In the genomic region with DNA sequence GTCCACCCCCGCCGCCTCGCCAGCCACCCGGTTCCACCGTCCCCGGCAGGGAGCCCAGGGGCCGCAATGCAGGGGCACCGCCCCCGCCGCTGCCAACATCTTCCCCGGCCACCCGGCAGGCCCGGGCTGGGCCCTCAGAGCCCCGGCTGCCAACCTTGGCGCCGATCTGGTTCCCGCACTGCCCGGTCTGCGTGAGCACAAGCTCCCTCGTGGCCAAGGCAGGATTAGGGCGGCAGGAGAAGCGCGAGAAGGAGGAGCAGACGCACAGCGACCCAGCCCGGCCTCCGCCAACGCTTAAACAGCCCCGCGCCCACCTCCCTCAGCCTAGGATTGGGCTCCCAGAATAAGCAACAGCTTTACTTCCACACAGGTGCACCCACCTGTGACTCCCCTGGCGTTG, we compare ENCODE assay signal across 6 cellular contexts. TPM values are rescaled to one million over a fixed set of nuclear protein-coding genes. Genes with fewer than 3 reads are reported as not detected.
"Had no signal": no experiment of that assay in that cellular context is flagged by ENCODE, and none has a peak within 500 bp of the region (broad histone marks: within the 10 kb centered on the region; RNA-seq: fewer than 3 reads in every experiment).

No MANE protein-coding gene starts in this region.

RNA-seq across cellular contexts. Expression of gene FRG2, which starts 42.4 kb away (rescaled TPM):
- total RNA-seq: GM23248, GM23338, H1, H7, H9, HFFc6 had no signal
